In the genomic region with DNA sequence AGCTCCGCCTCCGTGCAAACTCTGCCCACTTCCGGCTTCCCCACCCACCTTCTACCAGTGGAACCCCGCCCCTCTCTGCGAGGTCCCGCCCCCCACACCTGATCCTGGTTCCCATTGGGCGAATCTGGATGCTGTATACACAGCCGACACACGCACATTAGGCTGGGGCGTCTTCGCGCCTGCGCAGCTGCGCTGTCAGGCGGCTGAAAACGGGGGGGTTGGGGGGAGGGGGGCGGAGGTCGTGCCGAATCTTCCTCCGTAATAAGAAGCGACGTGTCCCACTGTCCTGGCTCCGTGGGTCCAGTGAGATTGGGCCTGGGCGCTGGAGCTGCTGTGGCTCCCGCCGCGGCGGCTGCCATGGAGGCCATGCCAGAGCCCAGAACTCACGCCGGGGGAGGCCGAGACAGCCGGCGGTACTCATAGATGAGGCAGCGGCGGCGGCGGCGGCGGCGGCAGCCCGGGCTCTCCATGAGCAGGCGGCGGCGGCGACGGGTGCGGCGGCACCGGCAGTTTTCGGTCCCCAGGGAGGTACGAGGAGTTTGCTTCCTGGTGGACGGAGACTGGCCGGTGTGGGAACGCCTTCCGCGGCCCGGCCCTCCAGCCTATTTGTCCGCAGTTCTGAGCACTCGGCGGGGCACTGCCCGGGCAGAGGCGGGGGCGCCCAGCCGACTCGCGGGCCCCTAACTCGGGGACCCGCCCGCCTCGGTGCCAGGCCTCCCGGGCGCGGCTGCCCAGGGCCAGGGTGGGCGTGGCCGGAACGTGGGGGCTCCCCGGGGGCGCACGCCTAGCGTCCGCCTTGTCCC, we compare ENCODE assay signal across 1 cellular context.
TF ChIP-seq lines count a peak whose summit lies in the region.

No MANE protein-coding gene starts in this region.

TF ChIP-seq in SK-N-SH, 30 proteins besides CTCF, POLR2A, EP300 and RAD21 (continued from another document):
- TF ChIP-seq USF1 (IDR thresholded peaks at IDR 0.05; ENCODE audit: borderline replicate concordance, low read depth) (no peak), CHD2 (IDR thresholded peaks at IDR 0.05; ENCODE audit: low read length, partially characterized antibody) (no peak), FOXJ3 (CRISPR knock-in tag; IDR thresholded peaks at IDR 0.05) (no peak), SIN3A (IDR thresholded peaks at IDR 0.05; ENCODE audit: borderline replicate concordance, low read depth, low read length) (no peak), POLR2AphosphoS5 (IDR thresholded peaks at IDR 0.05; ENCODE audit: low read depth, low read length) (no peak), YY1 (IDR thresholded peaks at IDR 0.05; ENCODE audit: low read depth) (0 out of 2 replicates have a peak, but pooled peaks have one; percentile 37), EZH2phosphoT487 (IDR thresholded peaks at IDR 0.05; ENCODE audit: borderline replicate concordance, low read depth) (no peak), ELF1 (IDR thresholded peaks at IDR 0.05) (peak; percentile 37; the same call in 1 of the 2 replicates), TCF12 (IDR thresholded peaks at IDR 0.05) (no peak)
- TF ChIP-seq, protein P1, sequence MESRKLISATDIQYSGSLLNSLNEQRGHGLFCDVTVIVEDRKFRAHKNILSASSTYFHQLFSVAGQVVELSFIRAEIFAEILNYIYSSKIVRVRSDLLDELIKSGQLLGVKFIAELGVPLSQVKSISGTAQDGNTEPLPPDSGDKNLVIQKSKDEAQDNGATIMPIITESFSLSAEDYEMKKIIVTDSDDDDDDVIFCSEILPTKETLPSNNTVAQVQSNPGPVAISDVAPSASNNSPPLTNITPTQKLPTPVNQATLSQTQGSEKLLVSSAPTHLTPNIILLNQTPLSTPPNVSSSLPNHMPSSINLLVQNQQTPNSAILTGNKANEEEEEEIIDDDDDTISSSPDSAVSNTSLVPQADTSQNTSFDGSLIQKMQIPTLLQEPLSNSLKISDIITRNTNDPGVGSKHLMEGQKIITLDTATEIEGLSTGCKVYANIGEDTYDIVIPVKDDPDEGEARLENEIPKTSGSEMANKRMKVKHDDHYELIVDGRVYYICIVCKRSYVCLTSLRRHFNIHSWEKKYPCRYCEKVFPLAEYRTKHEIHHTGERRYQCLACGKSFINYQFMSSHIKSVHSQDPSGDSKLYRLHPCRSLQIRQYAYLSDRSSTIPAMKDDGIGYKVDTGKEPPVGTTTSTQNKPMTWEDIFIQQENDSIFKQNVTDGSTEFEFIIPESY (IDR thresholded peaks at IDR 0.05; ENCODE audit: borderline replicate concordance, low read depth), result no peak
- TF ChIP-seq, protein P2, sequence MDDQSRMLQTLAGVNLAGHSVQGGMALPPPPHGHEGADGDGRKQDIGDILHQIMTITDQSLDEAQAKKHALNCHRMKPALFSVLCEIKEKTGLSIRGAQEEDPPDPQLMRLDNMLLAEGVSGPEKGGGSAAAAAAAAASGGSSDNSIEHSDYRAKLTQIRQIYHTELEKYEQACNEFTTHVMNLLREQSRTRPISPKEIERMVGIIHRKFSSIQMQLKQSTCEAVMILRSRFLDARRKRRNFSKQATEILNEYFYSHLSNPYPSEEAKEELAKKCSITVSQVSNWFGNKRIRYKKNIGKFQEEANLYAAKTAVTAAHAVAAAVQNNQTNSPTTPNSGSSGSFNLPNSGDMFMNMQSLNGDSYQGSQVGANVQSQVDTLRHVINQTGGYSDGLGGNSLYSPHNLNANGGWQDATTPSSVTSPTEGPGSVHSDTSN (IDR thresholded peaks at IDR 0.05), result peak; percentile 43; the same call in 1 of the 2 replicates
- TF ChIP-seq, protein P3, sequence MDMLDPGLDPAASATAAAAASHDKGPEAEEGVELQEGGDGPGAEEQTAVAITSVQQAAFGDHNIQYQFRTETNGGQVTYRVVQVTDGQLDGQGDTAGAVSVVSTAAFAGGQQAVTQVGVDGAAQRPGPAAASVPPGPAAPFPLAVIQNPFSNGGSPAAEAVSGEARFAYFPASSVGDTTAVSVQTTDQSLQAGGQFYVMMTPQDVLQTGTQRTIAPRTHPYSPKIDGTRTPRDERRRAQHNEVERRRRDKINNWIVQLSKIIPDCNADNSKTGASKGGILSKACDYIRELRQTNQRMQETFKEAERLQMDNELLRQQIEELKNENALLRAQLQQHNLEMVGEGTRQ (IDR thresholded peaks at IDR 0.05; ENCODE audit: borderline replicate concordance, low read depth, low read length), result no peak
